In genomic region chr3:134291300-134292254, GRCh38 we compare ENCODE assay signal across 11 cellular contexts. TPM values are rescaled to one million over a fixed set of nuclear protein-coding genes. Genes with fewer than 3 reads are reported as not detected.
A peak's percentile ranks its signal among the peaks of the same experiment; 100 is the strongest.
DNase-seq lines count a peak whose midpoint lies in the region; ATAC-seq and TF ChIP-seq lines count a peak whose summit lies in the region.
"Had no signal": no experiment of that assay in that cellular context is flagged by ENCODE, and none has a peak within 500 bp of the region (broad histone marks: within the 10 kb centered on the region; RNA-seq: fewer than 3 reads in every experiment).

No MANE protein-coding gene starts in this region.

- H3K9me3 Mint-ChIP-seq in stimulated activated naive B cell treated with anti-CD40 and anti-IgM and Interleukin-4, amounts not matched to agents 10 μg/mL and 1 μg/mL and 100 μg/mL, for 72 hours: peaks cover 0 to 1% of the 10 kb centered on the region in 2 donors
- H3K9me3 Mint-ChIP-seq: natural killer cell treated with Interleukin-12 subunit alpha and Interleukin-12 subunit beta and Interleukin-15 and Interleukin-18, amount 100 ng/mL, for 72 hours had no signal

- BruUV-seq in HCT116 (replicated peaks; lab: Mats Ljungman, UMichigan): no TSS peak

- H3K4me2 ChIP-seq in HCT116 (ENCODE audit: low read length) (no peak overlapping the region), hepatocyte (peak overlapping the region; percentile 4)

- no peaks in the 10 kb centered on the region for H4K20me1 ChIP-seq in HCT116 (ENCODE audit: insufficient read depth)
- H4K20me1 ChIP-seq in hepatocyte (ENCODE audit: insufficient read depth, poor library complexity, severe bottlenecking): no peaks in the 10 kb centered on the region

- RAD21 ChIA-PET in HCT116 (lab: Charles Lee; ENCODE audit: low non-redundant PET in 1 of 2, low total read pairs in 2 of 2, uncharacterized antibody in 2 of 2, unreplicated experiment in 2 of 2): no interaction called here

- intact Hi-C loops in HCT116 (cut with micrococcal nuclease): no loop called here
- intact Hi-C loops in ascending aorta (cut with DNase I): no loop called here
- intact Hi-C loops in spleen (cut with DNase I; ENCODE audit: low total_unique reads): no loop called here

- peaks cover 9 to 11% of the 10 kb centered on the region in 2 donors for H3K4me1 Mint-ChIP-seq in stimulated activated naive B cell treated with anti-CD40 and anti-IgM and Interleukin-4, amounts not matched to agents 10 μg/mL and 1 μg/mL and 100 μg/mL, for 72 hours

- no peak overlapping the region for H3K27ac Mint-ChIP-seq in stimulated activated naive B cell treated with anti-CD40 and anti-IgM and Interleukin-4, amounts not matched to agents 10 μg/mL and 1 μg/mL and 100 μg/mL, for 72 hours
- H3K27ac Mint-ChIP-seq: natural killer cell treated with Interleukin-12 subunit alpha and Interleukin-12 subunit beta and Interleukin-15 and Interleukin-18, amount 100 ng/mL, for 72 hours had no signal

- H3K36me3 ChIP-seq in HCT116 (ENCODE audit: control insufficient read depth in 1 of 2, insufficient read depth in 2 of 2, low read length in 2 of 2) (no peaks in the 10 kb centered on the region), ascending aorta (no peaks in the 10 kb centered on the region), hepatocyte (replicated peaks; ENCODE audit: insufficient read depth, low read depth) (no peaks in the 10 kb centered on the region), spleen (no peaks in the 10 kb centered on the region)

- H3K27ac ChIP-seq in HCT116 (ENCODE audit: low read depth, low read length) (no peak overlapping the region), ascending aorta (peak overlapping the region; percentile 20 to 56), hepatocyte (peak overlapping the region; percentile 69), spleen (peak overlapping the region in 6 of 8 donors; percentile 6 to 52 (median 36))

- CTCF ChIA-PET in HCT116 (lab: Charles Lee): no interaction called here

- ATAC-seq in HCT116: peak; percentile 40; the same call in 1 of the 2 replicates
- no peak for ATAC-seq in stimulated activated naive B cell treated with anti-CD40 and anti-IgM and Interleukin-4, amounts not matched to agents 10 μg/mL and 1 μg/mL and 100 μg/mL, for 72 hours (replicated peaks)
- no peak for ATAC-seq in HG03439 (IDR thresholded peaks at IDR 0.05; ENCODE audit: unreplicated experiment)
- ATAC-seq: activated CD4-positive, CD25-positive, alpha-beta regulatory T cell treated with anti-CD3 and anti-CD28 coated beads, Interleukin-2, amount 50 U/mL, for 24 hours; natural killer cell treated with Interleukin-12 subunit alpha and Interleukin-12 subunit beta and Interleukin-15 and Interleukin-18, amount 100 ng/mL, for 72 hours had no signal

- TF ChIP-seq RAD21 in HCT116 (IDR thresholded peaks at IDR 0.05; ENCODE audit: low read depth): no peak

- H3K27me3 ChIP-seq in HCT116 (ENCODE audit: insufficient read depth, low read length) (no peaks in the 10 kb centered on the region), ascending aorta (no peaks in the 10 kb centered on the region), hepatocyte (no peaks in the 10 kb centered on the region), spleen (replicated peaks in 1 of 7) (peaks cover 0 to 6% (median 0%) of the 10 kb centered on the region in 7 donors)

- WGBS in hepatocyte (ENCODE audit: low lambda C conversion rate, missing lambda C conversion rate): 70% methylated on average over 4 of the region's 4 CpGs
- 56 to 68% (median 62%) methylated on average over 4 of the region's 4 CpGs for WGBS in spleen, 5 donors

- H3K9ac ChIP-seq in HCT116 (ENCODE audit: low read length): no peak overlapping the region

- H3K9me2 ChIP-seq in HCT116 (ENCODE audit: insufficient read depth): no peaks in the 10 kb centered on the region
- no peaks in the 10 kb centered on the region for H3K9me2 ChIP-seq in hepatocyte (replicated peaks; ENCODE audit: insufficient read depth)

- POLR2A ChIA-PET in HCT116 (lab: Charles Lee): no interaction called here

- H3K79me2 ChIP-seq in HCT116 (ENCODE audit: insufficient read depth, low read length) (no peaks in the 10 kb centered on the region), hepatocyte (no peaks in the 10 kb centered on the region)

- DNase-seq in HCT116 (ENCODE audit: low read depth, low spot score) (no peak), ascending aorta (ENCODE audit: low spot score in 2 of 2) (peak in 1 of 2 donors; percentile 76), hepatocyte (ENCODE audit: low spot score) (peak; percentile 74), spleen (no peak), iPS-NIHi7 (ENCODE audit: extremely low spot score) (no peak), GM19238 (ENCODE audit: insufficient read length, low spot score) (no peak)
- DNase-seq in stimulated activated naive B cell treated with anti-CD40 and anti-IgM and Interleukin-4, amounts not matched to agents 10 μg/mL and 1 μg/mL and 100 μg/mL, for 72 hours: no peak
- DNase-seq: NCI-H2081 had no signal

- peaks cover 0 to 7% of the 10 kb centered on the region in 2 experiments; a peak in 1 of 4 replicates for H3K4me1 ChIP-seq in HCT116 (ENCODE audit: control insufficient read depth in 1 of 2, insufficient read depth in 2 of 2, low read length in 2 of 2)
- peaks cover 0 to 11% of the 10 kb centered on the region in 2 donors for H3K4me1 ChIP-seq in ascending aorta
- H3K4me1 ChIP-seq in hepatocyte (ENCODE audit: insufficient read depth): peaks cover 8% of the 10 kb centered on the region
- H3K4me1 ChIP-seq in spleen: peaks cover 0 to 25% (median 10%) of the 10 kb centered on the region in 6 donors

- TF ChIP-seq POLR2A in HCT116 (IDR thresholded peaks at IDR 0.05; ENCODE audit: borderline replicate concordance, extremely low read depth, insufficient read depth, insufficient read length): no peak
- no peak for TF ChIP-seq POLR2A in spleen (IDR thresholded peaks at IDR 0.05)

- H3K4me3 ChIP-seq in HCT116 (replicated peaks in 1 of 2; ENCODE audit: low read depth in 1 of 2, low read length in 2 of 2) (no peak overlapping the region), ascending aorta (no peak overlapping the region), hepatocyte (no peak overlapping the region), spleen (no peak overlapping the region)

- no peaks in the 10 kb centered on the region for H3K36me3 Mint-ChIP-seq in stimulated activated naive B cell treated with anti-CD40 and anti-IgM and Interleukin-4, amounts not matched to agents 10 μg/mL and 1 μg/mL and 100 μg/mL, for 72 hours

- H3K9me3 ChIP-seq in HCT116 (ENCODE audit: control insufficient read depth in 1 of 2, insufficient read depth in 1 of 2, low read depth in 1 of 2, low read length in 2 of 2): peaks cover 0 to 7% of the 10 kb centered on the region in 2 experiments; a peak in 1 of 4 replicates
- no peaks in the 10 kb centered on the region for H3K9me3 ChIP-seq in ascending aorta
- H3K9me3 ChIP-seq in hepatocyte (ENCODE audit: low read depth): peaks cover 3% of the 10 kb centered on the region
- peaks cover 0 to 6% (median 0%) of the 10 kb centered on the region in 8 donors for H3K9me3 ChIP-seq in spleen

- peaks cover 19 to 22% of the 10 kb centered on the region in 2 donors for H3K27me3 Mint-ChIP-seq in stimulated activated naive B cell treated with anti-CD40 and anti-IgM and Interleukin-4, amounts not matched to agents 10 μg/mL and 1 μg/mL and 100 μg/mL, for 72 hours

- TF ChIP-seq CTCF in HCT116 (IDR thresholded peaks at IDR 0.05 in 2 of 3, conservative IDR thresholded peaks at IDR 0.05 in 1 of 3; ENCODE audit: borderline replicate concordance in 1 of 3, insufficient read depth in 1 of 3, low read depth in 2 of 3, low read length in 2 of 3): no peak
- TF ChIP-seq CTCF in ascending aorta (IDR thresholded peaks at IDR 0.05): no peak
- TF ChIP-seq CTCF in hepatocyte (IDR thresholded peaks at IDR 0.05; ENCODE audit: poor library complexity): no peak
- no peak for TF ChIP-seq CTCF in spleen (IDR thresholded peaks at IDR 0.05 in 8 of 11, conservative IDR thresholded peaks at IDR 0.05 in 3 of 11)

- no peak overlapping the region for H3K4me3 Mint-ChIP-seq in stimulated activated naive B cell treated with anti-CD40 and anti-IgM and Interleukin-4, amounts not matched to agents 10 μg/mL and 1 μg/mL and 100 μg/mL, for 72 hours
- H3K4me3 Mint-ChIP-seq: natural killer cell treated with Interleukin-12 subunit alpha and Interleukin-12 subunit beta and Interleukin-15 and Interleukin-18, amount 100 ng/mL, for 72 hours had no signal

- H2AFZ ChIP-seq in HCT116 (ENCODE audit: low read depth, low read length, poor library complexity, severe bottlenecking) (peak overlapping the region; percentile 50), hepatocyte (no peak overlapping the region)

TF ChIP-seq in HCT116, 20 proteins besides CTCF, POLR2A, EP300 and RAD21:
- 0 out of 2 replicates have a peak, but pooled peaks have one; percentile 22 for TF ChIP-seq CEBPB (IDR thresholded peaks at IDR 0.05; ENCODE audit: low read depth)
- TF ChIP-seq FOSL1 (IDR thresholded peaks at IDR 0.05; ENCODE audit: low read depth): no peak

RNA-seq across cellular contexts. Expression of gene RYK, which starts 40.9 kb away (rescaled TPM):
- 55.2 TPM for total RNA-seq in HCT116 (2021; ENCODE audit: unreplicated experiment)
- 26.6 and 34.7 TPM in 2 replicates for polyA plus RNA-seq in HCT116 (2012)
- total RNA-seq in ascending aorta: 13.5 TPM
- 99.5 and 102 TPM in 2 replicates for total RNA-seq in hepatocyte
- 56.5 and 66.3 TPM in 2 replicates for polyA plus RNA-seq in hepatocyte
- 100 to 1,000 TPM in 1 of 7 donors, 10 to 100 TPM in 6; 37.1 to 108 (median 55.9) TPM for total RNA-seq in spleen
- 10 to 100 TPM; 18.9 to 24.9 (median 22.5) TPM for polyA plus RNA-seq in spleen
